In genomic region chr1:28096210-28097099, GRCh38 we compare ENCODE assay signal across 27 cellular contexts. TPM values are rescaled to one million over a fixed set of nuclear protein-coding genes. Genes with fewer than 3 reads are reported as not detected.
A peak's percentile ranks its signal among the peaks of the same experiment; 100 is the strongest.
DNase-seq lines count a peak whose midpoint lies in the region; ATAC-seq and TF ChIP-seq lines count a peak whose summit lies in the region.
"Had no signal": no experiment of that assay in that cellular context is flagged by ENCODE, and none has a peak within 500 bp of the region (broad histone marks: within the 10 kb centered on the region; RNA-seq: fewer than 3 reads in every experiment).

No MANE protein-coding gene starts in this region.

- H3K23ac ChIP-seq in IMR-90 (ENCODE audit: low read depth, low read length), result no peak overlapping the region
- H3K23ac ChIP-seq in trophoblast cell (ENCODE audit: low read length), result no peak overlapping the region

- H3K18ac ChIP-seq in IMR-90 (ENCODE audit: low read depth, low read length) (peak overlapping the region; percentile 46), trophoblast cell (ENCODE audit: low read length) (no peak overlapping the region)

- H3K79me1 ChIP-seq in IMR-90 (ENCODE audit: low read depth in 1 of 2, low read length in 2 of 2), result no peaks in the 10 kb centered on the region
- no peaks in the 10 kb centered on the region for H3K79me1 ChIP-seq in trophoblast cell (ENCODE audit: low read length)

- no peaks in the 10 kb centered on the region for H3K36me3 Mint-ChIP-seq in activated T-cell treated with anti-CD3 and anti-CD28 coated beads, Interleukin-2, amount 50 U/mL, for 24 hours (ENCODE audit: low read depth)
- no peaks in the 10 kb centered on the region for H3K36me3 Mint-ChIP-seq in activated T-cell treated with anti-CD3 and anti-CD28 coated beads, Interleukin-2, amount 50 U/mL, for 4 hours (ENCODE audit: insufficient read depth)
- H3K36me3 Mint-ChIP-seq in WTC11, result no peaks in the 10 kb centered on the region
- H3K36me3 Mint-ChIP-seq: activated naive CD8-positive, alpha-beta T cell treated with anti-CD3 and anti-CD28 coated beads, Interleukin-2, amount 10 ng/mL, durations not matched to agents 7 days and 5 days had no signal

- ATAC-seq in activated T-cell treated with anti-CD3 and anti-CD28 coated beads, Interleukin-2, amount 50 U/mL, for 4 hours, result no peak
- ATAC-seq in IMR-90 (ENCODE audit: low read depth) (no peak), WTC11 (no peak), HG03342 (IDR thresholded peaks at IDR 0.05; ENCODE audit: unreplicated experiment) (no peak), GM21447 (IDR thresholded peaks at IDR 0.05; ENCODE audit: unreplicated experiment) (no peak)
- ATAC-seq: esophagus mucosa, mucosa of descending colon, right cardiac atrium had no signal

- H2BK5ac ChIP-seq in IMR-90 (ENCODE audit: low read depth, low read length, poor library complexity, severe bottlenecking) (no peak overlapping the region), trophoblast cell (ENCODE audit: low read depth, low read length, poor library complexity) (no peak overlapping the region)

- TF ChIP-seq RAD21 in IMR-90 (IDR thresholded peaks at IDR 0.05; ENCODE audit: low read length), result no peak

- peaks cover 5% of the 10 kb centered on the region for H3K4me1 Mint-ChIP-seq in activated T-cell treated with anti-CD3 and anti-CD28 coated beads, Interleukin-2, amount 50 U/mL, for 24 hours (ENCODE audit: low read depth)
- no peaks in the 10 kb centered on the region for H3K4me1 Mint-ChIP-seq in activated T-cell treated with anti-CD3 and anti-CD28 coated beads, Interleukin-2, amount 50 U/mL, for 4 hours (ENCODE audit: low read depth)
- H3K4me1 Mint-ChIP-seq in WTC11, result no peaks in the 10 kb centered on the region
- H3K4me1 Mint-ChIP-seq: neural crest cell had no signal

- H2BK120ac ChIP-seq in IMR-90 (ENCODE audit: low read depth, low read length) (peak overlapping the region; percentile 32; the same call in 1 of the 2 replicates), trophoblast cell (ENCODE audit: insufficient read depth, low read length, poor library complexity) (no peak overlapping the region)

- no peaks in the 10 kb centered on the region for H3K36me3 ChIP-seq in IMR-90 (ENCODE audit: control insufficient read depth, insufficient read depth, low read length)
- H3K36me3 ChIP-seq in trophoblast cell (ENCODE audit: control insufficient read depth in 1 of 2, insufficient read depth in 2 of 2, low read length in 2 of 2), result no peaks in the 10 kb centered on the region
- H3K36me3 ChIP-seq: BLaER1, spleen had no signal

- H4K20me1 ChIP-seq in IMR-90 (ENCODE audit: insufficient read depth, low read length), result no peaks in the 10 kb centered on the region
- H4K20me1 ChIP-seq: BLaER1 had no signal

- H3K4me3 ChIP-seq in IMR-90 (ENCODE audit: insufficient read depth, low read depth, low read length) (no peak overlapping the region), trophoblast cell (ENCODE audit: low read depth, low read length) (no peak overlapping the region)
- H3K4me3 ChIP-seq: BLaER1, mucosa of descending colon, SK-N-MC, spleen had no signal

- no peak overlapping the region for H3K27ac Mint-ChIP-seq in activated T-cell treated with anti-CD3 and anti-CD28 coated beads, Interleukin-2, amount 50 U/mL, for 24 hours
- no peak overlapping the region for H3K27ac Mint-ChIP-seq in WTC11
- H3K27ac Mint-ChIP-seq: activated naive CD8-positive, alpha-beta T cell treated with anti-CD3 and anti-CD28 coated beads, Interleukin-2, amount 10 ng/mL, durations not matched to agents 7 days and 5 days; activated T-helper 2 cell treated with anti-CD3 and anti-CD28 coated beads, Interferon-gamma antibody, Interleukin-2, Interleukin-4, amounts not matched to agents 10 μg/mL and 5 μg/mL and 100 μg/mL, durations not matched to agents 14 hours and 24 hours and 36 hours had no signal

- H4K91ac ChIP-seq in IMR-90 (ENCODE audit: insufficient read depth, low read depth, low read length) (0 out of 2 replicates have a peak overlapping the region, but pooled peaks have one; percentile 14), trophoblast cell (ENCODE audit: low read depth, low read length) (no peak overlapping the region)

- dilution Hi-C loops in IMR-90 (cut with HindIII; ENCODE audit: low sequenced_read_pairs, unreplicated experiment), result no loop called here

- no peaks in the 10 kb centered on the region for H3K27me3 ChIP-seq in IMR-90 (ENCODE audit: control insufficient read depth, insufficient read depth, low read length)
- no peaks in the 10 kb centered on the region for H3K27me3 ChIP-seq in trophoblast cell (ENCODE audit: insufficient read depth, low read length)
- H3K27me3 ChIP-seq: BLaER1, spleen had no signal

- no peak for TF ChIP-seq CTCF in IMR-90 (conservative IDR thresholded peaks at IDR 0.05; ENCODE audit: low read depth, low read length)
- TF ChIP-seq CTCF in WTC11 (IDR thresholded peaks at IDR 0.05), result no peak

- no TSS peak for BruUV-seq in IMR-90 (replicated peaks; lab: Mats Ljungman, UMichigan)

- in situ Hi-C loops in IMR-90 (cut with MboI; ENCODE audit: low sequenced_read_pairs), result no loop called here

- H3K4me1 ChIP-seq in IMR-90 (ENCODE audit: control insufficient read depth, insufficient read depth, low read length), result peaks cover 5% of the 10 kb centered on the region
- no peaks in the 10 kb centered on the region for H3K4me1 ChIP-seq in trophoblast cell (ENCODE audit: control insufficient read depth in 1 of 2, insufficient read depth in 2 of 2, low read length in 2 of 2)
- H3K4me1 ChIP-seq: BLaER1, parathyroid adenoma had no signal

- no peak overlapping the region; the same call in 1 of the 2 replicates for H3K4ac ChIP-seq in IMR-90 (ENCODE audit: low read depth, low read length)
- no peak overlapping the region for H3K4ac ChIP-seq in trophoblast cell (ENCODE audit: low read depth, low read length)

- no peak overlapping the region for H2BK12ac ChIP-seq in trophoblast cell (ENCODE audit: low read length)

- H3K9me1 ChIP-seq in IMR-90 (ENCODE audit: insufficient read depth, low read length), result peaks cover 7% of the 10 kb centered on the region

- no peak overlapping the region for H2AK5ac ChIP-seq in IMR-90 (ENCODE audit: low read depth, low read length)
- H2AK5ac ChIP-seq in trophoblast cell (ENCODE audit: low read length), result no peak overlapping the region

- H3K4me3 Mint-ChIP-seq in activated T-cell treated with anti-CD3 and anti-CD28 coated beads, Interleukin-2, amount 50 U/mL, for 24 hours, result peak overlapping the region; percentile 8
- H3K4me3 Mint-ChIP-seq in activated T-cell treated with anti-CD3 and anti-CD28 coated beads, Interleukin-2, amount 50 U/mL, for 4 hours, result no peak overlapping the region
- no peak overlapping the region for H3K4me3 Mint-ChIP-seq in WTC11
- H3K4me3 Mint-ChIP-seq: activated naive CD8-positive, alpha-beta T cell treated with anti-CD3 and anti-CD28 coated beads, Interleukin-2, amount 10 ng/mL, durations not matched to agents 7 days and 5 days; neural crest cell had no signal

- H3K79me2 ChIP-seq in trophoblast cell (ENCODE audit: control insufficient read depth, insufficient read depth, low read length, poor library complexity), result no peaks in the 10 kb centered on the region
- H3K79me2 ChIP-seq: parathyroid adenoma had no signal

- peak overlapping the region; percentile 29; the same call in 1 of the 2 replicates for H4K5ac ChIP-seq in IMR-90 (ENCODE audit: low read depth, low read length)

- WGBS in IMR-90 (ENCODE audit: extremely low coverage in 2 of 2, insufficient read length in 1 of 2), 2 experiments, result 70% methylated on average over 2 of the region's 17 CpGs; no CpG with 5 or more reads in 1 of the 2 experiments
- WGBS in trophoblast cell (ENCODE audit: extremely low coverage, insufficient coverage, insufficient read length), result no CpG with 5 or more reads among the region's 17 CpGs

- H3K14ac ChIP-seq in IMR-90 (replicated peaks; ENCODE audit: low read depth, low read length), result 0 out of 2 replicates have a peak overlapping the region, but pooled peaks have one; percentile 15
- H3K14ac ChIP-seq in trophoblast cell (ENCODE audit: low read length), result no peak overlapping the region

- POLR2A ChIA-PET in IMR-90 (lab: Charles Lee; ENCODE audit: unreplicated experiment) (no interaction called here), WTC11 (lab: Charles Lee) (no interaction called here)

- peaks cover 13% of the 10 kb centered on the region for H3K27me3 Mint-ChIP-seq in activated T-cell treated with anti-CD3 and anti-CD28 coated beads, Interleukin-2, amount 50 U/mL, for 24 hours
- H3K27me3 Mint-ChIP-seq in activated T-cell treated with anti-CD3 and anti-CD28 coated beads, Interleukin-2, amount 50 U/mL, for 4 hours (ENCODE audit: low read depth), result peaks cover 2% of the 10 kb centered on the region
- no peaks in the 10 kb centered on the region for H3K27me3 Mint-ChIP-seq in WTC11 (ENCODE audit: low read depth)

- H2BK15ac ChIP-seq in IMR-90 (ENCODE audit: low read depth, low read length), result peak overlapping the region; percentile 81; the same call in 1 of the 3 replicates

- H3K56ac ChIP-seq in IMR-90 (ENCODE audit: extremely low read depth, insufficient read depth, low read length), result no peak overlapping the region

- H2BK20ac ChIP-seq in IMR-90 (ENCODE audit: low read depth, low read length), result 0 out of 2 replicates have a peak overlapping the region, but pooled peaks have one; percentile 21

- no peak for DNase-seq in activated T-cell treated with anti-CD3 and anti-CD28 coated beads, Interleukin-2, amount 50 U/mL, for 24 hours
- DNase-seq in activated T-cell treated with anti-CD3 and anti-CD28 coated beads, Interleukin-2, amount 50 U/mL, for 4 hours, result no peak
- DNase-seq in IMR-90 (no peak), WTC11 (ENCODE audit: low spot score) (no peak), trophoblast cell (peak; percentile 56 to 91), globus pallidus (ENCODE audit: low spot score) (no peak)
- DNase-seq: ACHN; activated naive CD8-positive, alpha-beta T cell treated with anti-CD3 and anti-CD28 coated beads, Interleukin-2, amount 10 ng/mL, durations not matched to agents 7 days and 5 days; COR-L47; cortex of kidney; mucosa of descending colon; NCI-H1417 treated with DMSO at 0.1 percent for 48 hours; NCI-H2081 treated with DMSO at 0.1 percent for 48 hours; NCI-H345; NCI-H748 treated with DMSO at 0.1 percent for 48 hours; right cardiac atrium; spleen; stimulated activated CD4-positive, alpha-beta T cell treated with anti-CD3 and anti-CD28 coated beads, Interleukin-2, amount 100 ng/mL, for 48 hours had no signal

- H3K4me2 ChIP-seq in IMR-90 (ENCODE audit: low read depth, low read length) (no peak overlapping the region), trophoblast cell (ENCODE audit: low read length) (no peak overlapping the region)
- H3K4me2 ChIP-seq: BLaER1 had no signal

- H3K9me3 ChIP-seq in IMR-90 (ENCODE audit: control insufficient read depth, insufficient read depth, low read length) (no peaks in the 10 kb centered on the region; the same call in 1 of the 2 replicates), trophoblast cell (ENCODE audit: insufficient read depth, low read depth, low read length) (no peaks in the 10 kb centered on the region)
- H3K9me3 ChIP-seq: BLaER1, mucosa of descending colon, spleen had no signal

- H2AFZ ChIP-seq in IMR-90 (replicated peaks; ENCODE audit: low read length, poor library complexity) (no peak overlapping the region), trophoblast cell (ENCODE audit: insufficient read depth, low read length, poor library complexity) (no peak overlapping the region)
- H2AFZ ChIP-seq: parathyroid adenoma had no signal

- H3K9me3 Mint-ChIP-seq in activated T-cell treated with anti-CD3 and anti-CD28 coated beads, Interleukin-2, amount 50 U/mL, for 24 hours, result no peaks in the 10 kb centered on the region
- no peaks in the 10 kb centered on the region for H3K9me3 Mint-ChIP-seq in activated T-cell treated with anti-CD3 and anti-CD28 coated beads, Interleukin-2, amount 50 U/mL, for 4 hours
- no peaks in the 10 kb centered on the region for H3K9me3 Mint-ChIP-seq in WTC11
- H3K9me3 Mint-ChIP-seq: activated naive CD8-positive, alpha-beta T cell treated with anti-CD3 and anti-CD28 coated beads, Interleukin-2, amount 10 ng/mL, durations not matched to agents 7 days and 5 days; activated T-helper 2 cell treated with anti-CD3 and anti-CD28 coated beads, Interferon-gamma antibody, Interleukin-2, Interleukin-4, amounts not matched to agents 10 μg/mL and 5 μg/mL and 100 μg/mL, durations not matched to agents 14 hours and 24 hours and 36 hours; neural crest cell had no signal

- H3K9ac ChIP-seq in IMR-90 (ENCODE audit: low read depth, low read length) (no peak overlapping the region), trophoblast cell (ENCODE audit: low read length) (no peak overlapping the region)
- H3K9ac ChIP-seq: BLaER1, parathyroid adenoma had no signal

- CTCF ChIA-PET in IMR-90 (lab: Yijun Ruan, JAX) (no interaction called here), WTC11 (lab: Charles Lee) (interaction anchor here (0.8 kb wide), 1 partner anchor 113 kb away, joined by 3 read pairs; no protein-coding TSS in a partner anchor)

- intact Hi-C loops in IMR-90 (cut with micrococcal nuclease), result loop anchor here (5.0 kb wide), 1 partner anchor 66 kb away; no protein-coding TSS in a partner anchor

- H3K27ac ChIP-seq in IMR-90 (ENCODE audit: insufficient read depth, low read length) (no peak overlapping the region), trophoblast cell (ENCODE audit: low read depth, low read length) (no peak overlapping the region)
- H3K27ac ChIP-seq: BLaER1, parathyroid adenoma, SK-N-MC, VCaP had no signal

- TF ChIP-seq POLR2A in IMR-90 (IDR thresholded peaks at IDR 0.05; ENCODE audit: low read depth, low read length), result no peak

- no peak overlapping the region; a peak in 1 of 4 replicates for H4K8ac ChIP-seq in IMR-90 (ENCODE audit: low read depth in 2 of 2, low read length in 2 of 2)
- H4K8ac ChIP-seq in trophoblast cell (ENCODE audit: low read depth, low read length), result no peak overlapping the region

- H2AK9ac ChIP-seq in IMR-90 (replicated peaks; ENCODE audit: low read depth, low read length, poor library complexity), result no peak overlapping the region

- H4K12ac ChIP-seq in trophoblast cell (ENCODE audit: low read depth, low read length), result no peak overlapping the region

RNA-seq across cellular contexts. Expression of gene EYA3, which starts 8.0 kb away (rescaled TPM):
- total RNA-seq in activated T-cell treated with anti-CD3 and anti-CD28 coated beads, Interleukin-2, amount 50 U/mL, for 4 hours, result 10 to 100 TPM; 26.6 to 29.6 (median 28.1) TPM
- 14.4 and 17.6 TPM in 2 replicates for total RNA-seq in IMR-90 (2012; rRNA removed)
- 7.9 and 9.1 TPM in 2 replicates for polyA plus RNA-seq in IMR-90 (2012; rRNA removed)
- polyA plus RNA-seq in IMR-90 (2012; cell fraction: cytosol; rRNA removed), result 2.1 and 2.5 TPM in 2 replicates
- 4.8 and 20.3 TPM in 2 replicates for polyA plus RNA-seq in IMR-90 (2012; cell fraction: nucleus; rRNA removed; ENCODE audit: low replicate concordance)
- 27.4 to 29.4 TPM (median 28.1 TPM) in 3 replicates for total RNA-seq in WTC11 (2021)
- 13.4 and 13.5 TPM in 2 replicates for polyA plus RNA-seq in trophoblast cell (2013)

Comparison
In these comparisons a context has a peak if more than half of its experiments do, and no peak if none do; other contexts are left out.
1. DNase-seq: peak in trophoblast cell (2 of 2); none in activated T-cell treated with anti-CD3 and anti-CD28 coated beads, Interleukin-2, amount 50 U/mL, for 24 hours (single experiment), activated T-cell treated with anti-CD3 and anti-CD28 coated beads, Interleukin-2, amount 50 U/mL, for 4 hours (single experiment), IMR-90 (single experiment), WTC11 (single experiment) and globus pallidus (single experiment).